23 cellular contexts compared by ENCODE assay signal in the genomic region with DNA sequence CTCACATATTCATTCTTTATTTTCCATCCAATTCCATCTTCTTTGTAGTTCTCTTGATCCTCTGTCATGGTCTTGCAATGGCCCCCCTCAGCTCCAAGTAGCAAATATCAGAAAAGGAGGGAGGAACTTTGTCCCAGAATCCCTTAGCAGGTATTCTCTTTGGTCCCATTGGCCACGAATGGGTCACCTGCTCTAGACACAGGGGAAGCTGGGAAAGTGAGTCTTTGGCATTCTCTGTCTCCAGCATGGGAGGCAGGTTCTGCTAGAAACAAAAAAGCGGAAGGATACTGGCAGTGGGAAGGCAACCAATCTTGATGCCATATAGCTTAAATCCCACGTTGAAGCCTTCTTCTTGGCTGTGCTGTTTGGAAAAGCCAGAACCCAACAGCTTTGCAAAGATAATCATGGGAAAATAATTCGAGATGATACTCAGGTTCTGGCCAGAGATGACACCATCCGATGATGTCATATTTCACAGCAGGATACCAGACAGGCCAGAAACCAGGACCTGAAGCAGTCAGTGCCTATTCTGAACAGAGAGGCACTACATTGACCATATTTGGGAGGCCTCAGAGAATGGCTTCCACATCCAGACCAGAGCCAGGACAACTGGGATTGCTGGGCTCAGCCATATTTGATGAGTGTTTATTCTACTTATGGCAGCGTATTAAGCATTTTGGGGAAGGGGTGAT.
DNase-seq lines count a peak whose midpoint lies in the region; ATAC-seq and TF ChIP-seq lines count a peak whose summit lies in the region.
"Had no signal": no experiment of that assay in that cellular context is flagged by ENCODE, and none has a peak within 500 bp of the region (broad histone marks: within the 10 kb centered on the region; RNA-seq: fewer than 3 reads in every experiment).

No MANE protein-coding gene starts in this region.

- in situ Hi-C loops in astrocyte of the spinal cord (cut with HindIII; ENCODE audit: low sequenced_read_pairs): no loop called here

- H3K27me3 Mint-ChIP-seq in nephron (ENCODE audit: low read depth): no peaks in the 10 kb centered on the region
- peaks cover 0 to 6% of the 10 kb centered on the region in 2 donors for H3K27me3 Mint-ChIP-seq in natural killer cell treated with Interleukin-12 subunit alpha and Interleukin-12 subunit beta and Interleukin-15 and Interleukin-18, amount 100 ng/mL, for 72 hours
- H3K27me3 Mint-ChIP-seq: CD4-positive, alpha-beta memory T cell; central memory CD8-positive, alpha-beta T cell had no signal

- TF ChIP-seq CTCF in astrocyte of the spinal cord (IDR thresholded peaks at IDR 0.05; ENCODE audit: low read depth, low read length) (no peak), nephron (IDR thresholded peaks at IDR 0.05; ENCODE audit: unreplicated experiment in 3 of 3) (no peak)

- no peak overlapping the region for H3K4me3 Mint-ChIP-seq in nephron
- no peak overlapping the region for H3K4me3 Mint-ChIP-seq in natural killer cell treated with Interleukin-12 subunit alpha and Interleukin-12 subunit beta and Interleukin-15 and Interleukin-18, amount 100 ng/mL, for 72 hours
- H3K4me3 Mint-ChIP-seq: activated naive CD4-positive, alpha-beta T cell treated with anti-CD3 and anti-CD28 coated beads for 36 hours; CD4-positive, alpha-beta memory T cell; central memory CD8-positive, alpha-beta T cell; immature natural killer cell; neural progenitor cell; T-cell had no signal

- no peaks in the 10 kb centered on the region for H3K36me3 Mint-ChIP-seq in nephron (ENCODE audit: low read depth)
- H3K36me3 Mint-ChIP-seq in natural killer cell treated with Interleukin-12 subunit alpha and Interleukin-12 subunit beta and Interleukin-15 and Interleukin-18, amount 100 ng/mL, for 72 hours: no peaks in the 10 kb centered on the region
- H3K36me3 Mint-ChIP-seq: CD4-positive, alpha-beta memory T cell; immature natural killer cell; T-cell had no signal

- no peak for ATAC-seq in natural killer cell treated with Interleukin-12 subunit alpha and Interleukin-12 subunit beta and Interleukin-15 and Interleukin-18, amount 100 ng/mL, for 72 hours
- ATAC-seq in HG02763 (IDR thresholded peaks at IDR 0.05; ENCODE audit: unreplicated experiment): no peak
- ATAC-seq: T-cell had no signal

- peaks cover 31% of the 10 kb centered on the region for H3K4me1 Mint-ChIP-seq in nephron
- peaks cover 11 to 20% of the 10 kb centered on the region in 2 donors for H3K4me1 Mint-ChIP-seq in natural killer cell treated with Interleukin-12 subunit alpha and Interleukin-12 subunit beta and Interleukin-15 and Interleukin-18, amount 100 ng/mL, for 72 hours (ENCODE audit: low read depth in 2 of 2)

- peak; percentile 10 for DNase-seq in ELF-1 (ENCODE audit: low read depth, low spot score)
- peak; percentile 25 for DNase-seq in HT1080 (ENCODE audit: low read depth)
- peak; percentile 74 for DNase-seq in astrocyte of the spinal cord (ENCODE audit: low read depth, low spot score)
- DNase-seq in natural killer cell treated with Interleukin-12 subunit alpha and Interleukin-12 subunit beta and Interleukin-15 and Interleukin-18, amount 100 ng/mL, for 72 hours (ENCODE audit: low spot score): no peak
- DNase-seq in D341Med (ENCODE audit: low spot score): no peak
- DNase-seq: activated CD4-positive, alpha-beta T cell treated with anti-CD3 and anti-CD28 coated beads for 4 hours; activated naive CD4-positive, alpha-beta T cell treated with anti-CD3 and anti-CD28 coated beads for 36 hours; activated T-cell treated with anti-CD3 and anti-CD28 coated beads, Interleukin-2, amount 50 U/mL, for 48 hours; amniotic stem cell; CD4-positive, alpha-beta memory T cell; DMS79; immature natural killer cell; left ventricle myocardium inferior; NCI-H1694 treated with DMSO at 0.1 percent for 48 hours; SHP77; stimulated activated naive CD4-positive, alpha-beta T cell; T-cell; testis had no signal

- no peak overlapping the region for H3K4me3 ChIP-seq in astrocyte of the spinal cord (ENCODE audit: low read depth, low read length)
- H3K4me3 ChIP-seq: left ventricle myocardium inferior, neural progenitor cell, prostate gland, testis had no signal

- peaks cover 4% of the 10 kb centered on the region for H3K9me3 Mint-ChIP-seq in nephron
- H3K9me3 Mint-ChIP-seq in natural killer cell treated with Interleukin-12 subunit alpha and Interleukin-12 subunit beta and Interleukin-15 and Interleukin-18, amount 100 ng/mL, for 72 hours: no peaks in the 10 kb centered on the region
- H3K9me3 Mint-ChIP-seq: activated naive CD4-positive, alpha-beta T cell treated with anti-CD3 and anti-CD28 coated beads for 36 hours; central memory CD8-positive, alpha-beta T cell; immature natural killer cell; T-cell had no signal

- H3K27ac Mint-ChIP-seq in nephron: peak overlapping the region in 2 of 3 experiments; percentile 45 to 59
- no peak overlapping the region for H3K27ac Mint-ChIP-seq in natural killer cell treated with Interleukin-12 subunit alpha and Interleukin-12 subunit beta and Interleukin-15 and Interleukin-18, amount 100 ng/mL, for 72 hours
- H3K27ac Mint-ChIP-seq: activated naive CD4-positive, alpha-beta T cell treated with anti-CD3 and anti-CD28 coated beads for 36 hours; CD4-positive, alpha-beta memory T cell; neural progenitor cell; T-cell had no signal

Comparison
In these comparisons a context has a peak if more than half of its experiments do, and no peak if none do; other contexts are left out.
1. DNase-seq: peak in ELF-1 (single experiment), HT1080 (single experiment) and astrocyte of the spinal cord (single experiment); none in natural killer cell treated with Interleukin-12 subunit alpha and Interleukin-12 subunit beta and Interleukin-15 and Interleukin-18, amount 100 ng/mL, for 72 hours (single experiment) and D341Med (single experiment).
2. H3K27ac Mint-ChIP-seq: peak in nephron (2 of 3); none in natural killer cell treated with Interleukin-12 subunit alpha and Interleukin-12 subunit beta and Interleukin-15 and Interleukin-18, amount 100 ng/mL, for 72 hours (0 of 2).